9 cellular contexts compared by ENCODE assay signal in the genomic region with DNA sequence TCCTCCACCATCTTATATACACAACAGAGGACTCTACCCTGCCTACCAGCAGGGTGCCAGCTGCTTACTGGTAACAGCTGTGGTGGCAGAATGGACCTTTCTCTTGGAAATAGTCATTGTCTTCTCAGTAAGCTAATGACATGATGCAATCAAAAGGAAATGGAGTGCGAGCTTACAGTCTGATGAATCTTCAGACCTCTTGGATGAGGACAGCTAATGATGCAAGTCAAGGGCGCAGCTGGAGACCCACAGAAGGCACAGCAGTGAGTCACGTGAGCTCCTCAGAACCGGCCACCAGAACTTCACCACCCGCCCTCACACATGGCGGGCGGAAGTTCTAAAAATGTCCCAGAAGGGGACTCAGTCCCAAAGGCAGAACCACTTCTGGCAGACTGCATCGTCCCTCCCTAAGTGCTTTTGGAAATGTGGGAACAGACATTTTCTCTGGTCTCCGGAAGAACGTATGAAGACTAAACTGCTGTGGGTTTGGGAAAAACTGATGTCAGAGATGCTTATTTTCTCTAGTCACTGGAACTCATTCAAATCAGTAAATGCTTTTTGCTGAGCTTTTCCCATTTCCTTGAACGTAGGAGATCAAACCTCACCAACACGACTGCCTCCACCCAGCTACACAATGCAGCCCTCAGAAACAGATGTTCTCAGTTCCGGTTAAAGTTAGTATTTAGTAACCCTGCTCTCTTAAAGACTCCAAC.
DNase-seq lines count a peak whose midpoint lies in the region; ATAC-seq and TF ChIP-seq lines count a peak whose summit lies in the region.
"Had no signal": no experiment of that assay in that cellular context is flagged by ENCODE, and none has a peak within 500 bp of the region (broad histone marks: within the 10 kb centered on the region; RNA-seq: fewer than 3 reads in every experiment).

No MANE protein-coding gene starts in this region.

- no peaks in the 10 kb centered on the region for H3K36me3 Mint-ChIP-seq in activated CD4-positive, alpha-beta T cell treated with anti-CD3 and anti-CD28 coated beads, Interleukin-2, amount 10 ng/mL, durations not matched to agents 24 days and 14 days (ENCODE audit: low read depth)
- no peaks in the 10 kb centered on the region for H3K36me3 Mint-ChIP-seq in activated CD8-positive, alpha-beta T cell treated with anti-CD3 and anti-CD28 coated beads for 36 hours (ENCODE audit: low read depth)
- H3K36me3 Mint-ChIP-seq: CD4-positive, alpha-beta memory T cell had no signal

- H3K27ac Mint-ChIP-seq in activated CD4-positive, alpha-beta T cell treated with anti-CD3 and anti-CD28 coated beads, Interleukin-2, amount 10 ng/mL, durations not matched to agents 24 days and 14 days = no peak overlapping the region
- H3K27ac Mint-ChIP-seq in activated CD8-positive, alpha-beta T cell treated with anti-CD3 and anti-CD28 coated beads for 36 hours = no peak overlapping the region

- TF ChIP-seq CTCF in activated CD8-positive, alpha-beta T cell treated with anti-CD3 and anti-CD28 coated beads for 36 hours (IDR thresholded peaks at IDR 0.05) = no peak

- CTCF ChIA-PET in activated CD8-positive, alpha-beta T cell treated with anti-CD3 and anti-CD28 coated beads for 36 hours (lab: Charles Lee) = interaction anchor here (1.3 to 1.7 kb wide), 7 partner anchors 15 to 131 kb away, joined by 3 to 7 read pairs (median 5); a partner anchor contains a TSS

- intact Hi-C loops in activated CD4-positive, alpha-beta T cell treated with anti-CD3 and anti-CD28 coated beads, Interleukin-2, amount 10 ng/mL, durations not matched to agents 24 days and 14 days (cut with micrococcal nuclease) = loop anchor here (5.0 kb wide), 1 partner anchor 815 kb away; no protein-coding TSS in a partner anchor
- intact Hi-C loops in activated CD8-positive, alpha-beta T cell treated with anti-CD3 and anti-CD28 coated beads for 36 hours (cut with micrococcal nuclease) = loop anchor here (10.0 kb wide), 1 partner anchor 78 kb away; no protein-coding TSS in a partner anchor
- intact Hi-C loops in left ventricle myocardium superior (cut with micrococcal nuclease) = no loop called here

- peak; percentile 68 for ATAC-seq in activated CD8-positive, alpha-beta T cell treated with anti-CD3 and anti-CD28 coated beads for 36 hours
- peak; percentile 94 for ATAC-seq in left ventricle myocardium superior
- peak; percentile 57 for ATAC-seq in stimulated activated naive CD8-positive, alpha-beta T cell treated with anti-CD3 and anti-CD28 coated beads, Interleukin-15, Interleukin-2, amounts not matched to agents 100 U/mL and 50 U/mL, for 24 hours
- no peak for ATAC-seq in GM21737 (IDR thresholded peaks at IDR 0.05; ENCODE audit: unreplicated experiment)

- peaks cover 8% of the 10 kb centered on the region for H3K27me3 Mint-ChIP-seq in activated CD4-positive, alpha-beta T cell treated with anti-CD3 and anti-CD28 coated beads, Interleukin-2, amount 10 ng/mL, durations not matched to agents 24 days and 14 days
- no peaks in the 10 kb centered on the region for H3K27me3 Mint-ChIP-seq in activated CD8-positive, alpha-beta T cell treated with anti-CD3 and anti-CD28 coated beads for 36 hours
- H3K27me3 Mint-ChIP-seq: CD4-positive, alpha-beta memory T cell had no signal

- H3K4me3 Mint-ChIP-seq in activated CD4-positive, alpha-beta T cell treated with anti-CD3 and anti-CD28 coated beads, Interleukin-2, amount 10 ng/mL, durations not matched to agents 24 days and 14 days = no peak overlapping the region
- no peak overlapping the region for H3K4me3 Mint-ChIP-seq in activated CD8-positive, alpha-beta T cell treated with anti-CD3 and anti-CD28 coated beads for 36 hours

- POLR2A ChIA-PET in activated CD8-positive, alpha-beta T cell treated with anti-CD3 and anti-CD28 coated beads for 36 hours (lab: Charles Lee) = interaction anchor here (0.6 to 1.3 kb wide), 2 partner anchors 96 to 739 kb away, joined by 3 to 6 read pairs; a partner anchor contains a TSS

- DNase-seq in activated CD4-positive, alpha-beta T cell treated with anti-CD3 and anti-CD28 coated beads, Interleukin-2, amount 10 ng/mL, durations not matched to agents 24 days and 14 days = peak; percentile 53
- no peak for DNase-seq in activated CD4-positive, alpha-beta T cell treated with anti-CD3 and anti-CD28 coated beads, Interleukin-2, amount 50 U/mL, for 1 hour
- peak; percentile 66 for DNase-seq in activated CD8-positive, alpha-beta T cell treated with anti-CD3 and anti-CD28 coated beads for 36 hours
- DNase-seq in left ventricle myocardium superior (peak; percentile 72), NCI-H187 (lab: John Stamatoyannopoulos, UW) (no peak), NCI-H1105 (lab: John Stamatoyannopoulos, UW) (no peak)
- DNase-seq in stimulated activated naive CD8-positive, alpha-beta T cell treated with anti-CD3 and anti-CD28 coated beads, Interleukin-15, Interleukin-2, amounts not matched to agents 100 U/mL and 50 U/mL, for 24 hours = peak; percentile 24

- no peaks in the 10 kb centered on the region for H3K9me3 Mint-ChIP-seq in activated CD4-positive, alpha-beta T cell treated with anti-CD3 and anti-CD28 coated beads, Interleukin-2, amount 10 ng/mL, durations not matched to agents 24 days and 14 days
- H3K9me3 Mint-ChIP-seq in activated CD8-positive, alpha-beta T cell treated with anti-CD3 and anti-CD28 coated beads for 36 hours = no peaks in the 10 kb centered on the region
- H3K9me3 Mint-ChIP-seq: CD4-positive, alpha-beta memory T cell had no signal

- peaks cover 9% of the 10 kb centered on the region for H3K4me1 Mint-ChIP-seq in activated CD4-positive, alpha-beta T cell treated with anti-CD3 and anti-CD28 coated beads, Interleukin-2, amount 10 ng/mL, durations not matched to agents 24 days and 14 days
- peaks cover 18% of the 10 kb centered on the region for H3K4me1 Mint-ChIP-seq in activated CD8-positive, alpha-beta T cell treated with anti-CD3 and anti-CD28 coated beads for 36 hours (ENCODE audit: low read depth)

Comparison
In these comparisons a context has a peak if more than half of its experiments do, and no peak if none do; other contexts are left out.
1. DNase-seq: peak in activated CD4-positive, alpha-beta T cell treated with anti-CD3 and anti-CD28 coated beads, Interleukin-2, amount 10 ng/mL, durations not matched to agents 24 days and 14 days (single experiment), activated CD8-positive, alpha-beta T cell treated with anti-CD3 and anti-CD28 coated beads for 36 hours (single experiment), left ventricle myocardium superior (single experiment) and stimulated activated naive CD8-positive, alpha-beta T cell treated with anti-CD3 and anti-CD28 coated beads, Interleukin-15, Interleukin-2, amounts not matched to agents 100 U/mL and 50 U/mL, for 24 hours (single experiment); none in activated CD4-positive, alpha-beta T cell treated with anti-CD3 and anti-CD28 coated beads, Interleukin-2, amount 50 U/mL, for 1 hour (single experiment), NCI-H187 (0 of 2) and NCI-H1105 (single experiment).